ENCODE assay signal across 29 cellular contexts in genomic region chr2:238055841-238056240, GRCh38. TPM values are rescaled to one million over a fixed set of nuclear protein-coding genes. Genes with fewer than 3 reads are reported as not detected.
"Had no signal": no experiment of that assay in that cellular context is flagged by ENCODE, and none has a peak within 500 bp of the region (broad histone marks: within the 10 kb centered on the region; RNA-seq: fewer than 3 reads in every experiment).

No MANE protein-coding gene starts in this region.

- H3K27ac ChIP-seq: esophagus muscularis mucosa, foreskin keratinocyte, heart left ventricle, neural progenitor cell, right atrium auricular region, stomach, thyroid gland, VCaP had no signal

- H3K36me3 ChIP-seq: esophagus muscularis mucosa, heart left ventricle, neural progenitor cell, right atrium auricular region, stomach, thyroid gland had no signal

- H3K4me3 ChIP-seq: esophagus muscularis mucosa, heart left ventricle, neural progenitor cell, right atrium auricular region, stomach, thyroid gland had no signal

- H3K27ac Mint-ChIP-seq: activated CD8-positive, alpha-beta memory T cell treated with anti-CD3 and anti-CD28 coated beads, Interleukin-2, amount 10 ng/mL, durations not matched to agents 7 days and 5 days; activated CD8-positive, alpha-beta T cell treated with anti-CD3 and anti-CD28 coated beads, Interleukin-2, amount 10 ng/mL, durations not matched to agents 7 days and 5 days; activated naive CD8-positive, alpha-beta T cell; activated T-cell treated with anti-CD3 and anti-CD28 coated beads, Interleukin-2, amount 50 U/mL, for 72 hours; immature natural killer cell; memory B cell; neural progenitor cell; stimulated activated naive B cell treated with anti-CD40 and anti-IgM and Interleukin-4, amounts not matched to agents 10 μg/mL and 1 μg/mL and 100 μg/mL, for 72 hours had no signal

- H3K9me3 ChIP-seq: esophagus muscularis mucosa, heart left ventricle, right atrium auricular region, stomach, thyroid gland had no signal

- H3K4me3 Mint-ChIP-seq: activated CD8-positive, alpha-beta memory T cell treated with anti-CD3 and anti-CD28 coated beads, Interleukin-2, amount 10 ng/mL, durations not matched to agents 7 days and 5 days; activated CD8-positive, alpha-beta T cell treated with anti-CD3 and anti-CD28 coated beads, Interleukin-2, amount 10 ng/mL, durations not matched to agents 7 days and 5 days; activated naive CD8-positive, alpha-beta T cell; activated T-cell treated with anti-CD3 and anti-CD28 coated beads, Interleukin-2, amount 50 U/mL, for 72 hours; memory B cell; neural progenitor cell; stimulated activated naive B cell treated with anti-CD40 and anti-IgM and Interleukin-4, amounts not matched to agents 10 μg/mL and 1 μg/mL and 100 μg/mL, for 72 hours had no signal

- H3K9me3 Mint-ChIP-seq: immature natural killer cell, neural progenitor cell had no signal

- DNase-seq: activated CD4-positive, alpha-beta T cell treated with anti-CD3 and anti-CD28 coated beads, Interleukin-2, amount 50 U/mL, for 1 hour; activated CD8-positive, alpha-beta memory T cell treated with anti-CD3 and anti-CD28 coated beads, Interleukin-2, amount 10 ng/mL, durations not matched to agents 7 days and 5 days; activated CD8-positive, alpha-beta T cell treated with anti-CD3 and anti-CD28 coated beads, Interleukin-2, amount 10 ng/mL, durations not matched to agents 7 days and 5 days; activated naive CD4-positive, alpha-beta T cell treated with Interleukin-2 at 50 U/mL for 16 hours; activated T-cell treated with anti-CD3 and anti-CD28 coated beads, Interleukin-2, amount 50 U/mL, for 72 hours; anterior cingulate cortex; dermis blood vessel endothelial cell; effector CD4-positive, alpha-beta T cell; foreskin keratinocyte; heart left ventricle; hypothalamus; immature natural killer cell; kidney; left colon; midbrain; naive thymus-derived CD4-positive, alpha-beta T cell; stimulated activated CD4-positive, alpha-beta T cell treated with anti-CD3 and anti-CD28 coated beads, Interleukin-15, amount 100 ng/mL, for 24 hours; stimulated activated CD4-positive, alpha-beta T cell treated with anti-CD3 and anti-CD28 coated beads, Interleukin-2, amount 100 ng/mL, for 24 hours; stimulated activated naive B cell treated with anti-CD40 and anti-IgM and Interleukin-4, amounts not matched to agents 10 μg/mL and 1 μg/mL and 100 μg/mL, for 72 hours; stomach; T-helper 2 cell; thyroid gland had no signal

- ATAC-seq: activated CD4-positive, CD25-positive, alpha-beta regulatory T cell treated with anti-CD3 and anti-CD28 coated beads, Interleukin-2, amount 50 U/mL, for 24 hours; activated CD8-positive, alpha-beta memory T cell treated with anti-CD3 and anti-CD28 coated beads, Interleukin-2, amount 10 ng/mL, durations not matched to agents 7 days and 5 days; activated CD8-positive, alpha-beta T cell treated with anti-CD3 and anti-CD28 coated beads, Interleukin-2, amount 10 ng/mL, durations not matched to agents 7 days and 5 days; activated T-cell treated with anti-CD3 and anti-CD28 coated beads, Interleukin-2, amount 50 U/mL, for 72 hours; foreskin keratinocyte; heart left ventricle; left colon; naive thymus-derived CD4-positive, alpha-beta T cell; stimulated activated naive B cell treated with anti-CD40 and anti-IgM and Interleukin-4, amounts not matched to agents 10 μg/mL and 1 μg/mL and 100 μg/mL, for 72 hours had no signal

- H3K27me3 ChIP-seq: esophagus muscularis mucosa, foreskin keratinocyte, heart left ventricle, neural progenitor cell, right atrium auricular region, thyroid gland had no signal

RNA-seq across cellular contexts. Expression of gene ESPNL, which starts 44.3 kb away (rescaled TPM):
- total RNA-seq: dermis blood vessel endothelial cell had no signal
